ENCODE assay signal across 8 cellular contexts in the genomic region with DNA sequence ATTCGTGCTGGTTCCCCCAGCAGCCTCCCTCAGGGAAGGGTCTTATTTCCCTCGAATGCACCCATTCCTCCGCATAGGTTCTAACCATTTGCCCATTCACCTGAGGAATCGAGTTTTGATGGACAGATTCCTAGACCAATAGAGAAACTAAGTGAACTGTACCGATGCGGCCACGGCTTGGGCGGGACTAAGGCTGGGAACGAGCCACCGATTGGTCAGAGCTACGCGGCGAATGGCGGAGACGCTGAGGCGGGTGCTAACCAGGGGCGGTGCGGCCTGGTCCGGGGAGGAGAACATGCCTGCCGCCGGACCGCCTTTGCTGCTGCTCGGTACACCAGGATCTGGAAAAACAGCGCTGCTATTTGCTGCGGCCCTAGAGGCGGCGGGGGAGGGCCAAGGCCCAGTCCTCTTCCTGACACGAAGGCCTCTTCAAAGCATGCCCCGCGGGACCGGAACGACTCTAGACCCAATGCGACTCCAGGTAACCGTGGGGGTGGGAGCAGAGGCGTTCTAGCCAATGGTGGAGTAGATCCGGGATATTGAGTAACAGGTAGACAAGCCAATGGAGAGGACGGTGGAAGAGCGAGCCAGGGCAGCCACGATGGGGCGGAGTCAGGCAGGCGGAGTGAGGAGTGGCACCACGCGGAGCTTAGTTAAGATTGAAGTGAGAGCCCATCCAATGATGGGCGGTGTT. TPM values are rescaled to one million over a fixed set of nuclear protein-coding genes. Genes with fewer than 3 reads are reported as not detected.
A peak's percentile ranks its signal among the peaks of the same experiment; 100 is the strongest.
DNase-seq lines count a peak whose midpoint lies in the region; TF ChIP-seq lines count a peak whose summit lies in the region.

A gene with protein sequence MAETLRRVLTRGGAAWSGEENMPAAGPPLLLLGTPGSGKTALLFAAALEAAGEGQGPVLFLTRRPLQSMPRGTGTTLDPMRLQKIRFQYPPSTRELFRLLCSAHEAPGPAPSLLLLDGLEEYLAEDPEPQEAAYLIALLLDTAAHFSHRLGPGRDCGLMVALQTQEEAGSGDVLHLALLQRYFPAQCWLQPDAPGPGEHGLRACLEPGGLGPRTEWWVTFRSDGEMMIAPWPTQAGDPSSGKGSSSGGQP (plus strand): TSS at position 218 of the 694 bp plus-strand sequence. CDS start 15 bp downstream, at position 233.

- peaks cover 41% of the 10 kb centered on the region for H3K4me1 ChIP-seq in suprapubic skin

- peak within 1 kb of the TSS; percentile 66 for H3K4me3 ChIP-seq in suprapubic skin

- peak in 1 of 2 donors; percentile 23 for TF ChIP-seq POLR2A in suprapubic skin (IDR thresholded peaks at IDR 0.05)

- CTCF ChIA-PET in activated naive CD4-positive, alpha-beta T cell treated with anti-CD3 and anti-CD28 coated beads, Interleukin-2, amount 10 ng/mL, durations not matched to agents 7 days and 5 days (lab: Charles Lee), result interaction anchor here (1.0 to 2.2 kb wide), 5 partner anchors 8 to 108 kb away, joined by 3 to 11 read pairs (median 4); a partner anchor contains a TSS

- no peaks in the 10 kb centered on the region for H3K27me3 ChIP-seq in suprapubic skin

- peaks cover 29% of the 10 kb centered on the region; the same call in 1 of the 2 replicates for H3K4me1 Mint-ChIP-seq in HFFc6 (ENCODE audit: low read depth)
- H3K4me1 Mint-ChIP-seq in activated naive CD4-positive, alpha-beta T cell treated with anti-CD3 and anti-CD28 coated beads, Interleukin-2, amount 10 ng/mL, durations not matched to agents 7 days and 5 days, result peaks cover 37% of the 10 kb centered on the region

- 0 out of 2 replicates have a peak within 1 kb of the TSS, but pooled peaks have one; percentile 33 for H3K27ac Mint-ChIP-seq in HFFc6
- no peak within 1 kb of the TSS for H3K27ac Mint-ChIP-seq in activated naive CD4-positive, alpha-beta T cell treated with anti-CD3 and anti-CD28 coated beads, Interleukin-2, amount 10 ng/mL, durations not matched to agents 7 days and 5 days

- no peak for TF ChIP-seq EP300 in suprapubic skin (IDR thresholded peaks at IDR 0.05)

- H3K27ac ChIP-seq in suprapubic skin, result peak within 1 kb of the TSS; percentile 97

- H3K36me3 Mint-ChIP-seq in HFFc6 (ENCODE audit: low read depth), result no peaks in the 10 kb centered on the region; the same call in none of the 2 replicates
- H3K36me3 Mint-ChIP-seq in activated naive CD4-positive, alpha-beta T cell treated with anti-CD3 and anti-CD28 coated beads, Interleukin-2, amount 10 ng/mL, durations not matched to agents 7 days and 5 days, result peaks cover 16% of the 10 kb centered on the region

- in situ Hi-C loops in SK-MEL-5 (cut with HindIII; ENCODE audit: low pct_unique_long_range_greater_than_20kb, low sequenced_read_pairs), result no loop called here

- no peak within 1 kb of the TSS for H3K4me3 Mint-ChIP-seq in HFFc6
- no peak within 1 kb of the TSS for H3K4me3 Mint-ChIP-seq in activated naive CD4-positive, alpha-beta T cell treated with anti-CD3 and anti-CD28 coated beads, Interleukin-2, amount 10 ng/mL, durations not matched to agents 7 days and 5 days

- TF ChIP-seq CTCF in HFFc6 (IDR thresholded peaks at IDR 0.05) (no peak), suprapubic skin (IDR thresholded peaks at IDR 0.05) (no peak)

- H3K9me3 Mint-ChIP-seq in HFFc6, result no peaks in the 10 kb centered on the region
- H3K9me3 Mint-ChIP-seq in activated naive CD4-positive, alpha-beta T cell treated with anti-CD3 and anti-CD28 coated beads, Interleukin-2, amount 10 ng/mL, durations not matched to agents 7 days and 5 days, result no peaks in the 10 kb centered on the region

- no peaks in the 10 kb centered on the region; the same call in 1 of the 2 replicates for H3K27me3 Mint-ChIP-seq in HFFc6 (ENCODE audit: insufficient read depth)
- H3K27me3 Mint-ChIP-seq in activated naive CD4-positive, alpha-beta T cell treated with anti-CD3 and anti-CD28 coated beads, Interleukin-2, amount 10 ng/mL, durations not matched to agents 7 days and 5 days, result no peaks in the 10 kb centered on the region

- under 1% methylated on average over 21 of the region's 44 CpGs for WGBS in suprapubic skin

- peak; percentile 99 for DNase-seq in GM04504 (ENCODE audit: low read depth)
- peak; percentile 100 for DNase-seq in HFFc6
- DNase-seq in NAMALWA (ENCODE audit: low spot score), result peak; percentile 99
- DNase-seq in SK-MEL-5 (ENCODE audit: low read depth, low spot score), result peak; percentile 99
- DNase-seq in activated naive CD4-positive, alpha-beta T cell treated with anti-CD3 and anti-CD28 coated beads, Interleukin-2, amount 10 ng/mL, durations not matched to agents 7 days and 5 days, result peak; percentile 98
- peak; percentile 97 for DNase-seq in glomerular endothelial cell (ENCODE audit: extremely low read depth, low read depth, low spot score)
- peak; percentile 89 to 100 (median 99) for DNase-seq in nucleus accumbens (lab: John Stamatoyannopoulos, UW)
- peak; percentile 98 to 99 for DNase-seq in suprapubic skin (ENCODE audit: low spot score in 2 of 2)

- no peaks in the 10 kb centered on the region for H3K9me3 ChIP-seq in suprapubic skin

- no peaks in the 10 kb centered on the region for H3K36me3 ChIP-seq in suprapubic skin

RNA-seq across cellular contexts. Expression of the gene that starts here (rescaled TPM):
- 1 to 10 TPM; 1.2 to 2.2 (median 1.6) TPM for total RNA-seq in HFFc6 (2021; fragmentation: NEBNext Ultra II Directional; extraction: Animal tissue kit (Norgen Biotek cat#: 25700))
- 1.0 and 2.4 TPM in 2 replicates for total RNA-seq in SK-MEL-5 (2014; rRNA removed; shearing (Covaris generic))
- 2.4 and 3.5 TPM in 2 replicates for polyA plus RNA-seq in SK-MEL-5 (2015; cell fraction: cytosol; rRNA removed)
- polyA plus RNA-seq in SK-MEL-5 (2015; cell fraction: nucleus; rRNA removed), result 2.2 and 2.4 TPM in 2 replicates
- 1.1 and 4.1 TPM in 2 replicates for total RNA-seq in glomerular endothelial cell
- 1 to 10 TPM; 1.6 to 3.7 (median 2.6) TPM for total RNA-seq in suprapubic skin

Comparison
In these comparisons a context has a peak if more than half of its experiments do, and no peak if none do; other contexts are left out.
1. Peak in every context shown above with its lines: DNase-seq, H3K4me3 ChIP-seq and H3K27ac ChIP-seq.